ENCODE assay signal across 13 cellular contexts in the genomic region with DNA sequence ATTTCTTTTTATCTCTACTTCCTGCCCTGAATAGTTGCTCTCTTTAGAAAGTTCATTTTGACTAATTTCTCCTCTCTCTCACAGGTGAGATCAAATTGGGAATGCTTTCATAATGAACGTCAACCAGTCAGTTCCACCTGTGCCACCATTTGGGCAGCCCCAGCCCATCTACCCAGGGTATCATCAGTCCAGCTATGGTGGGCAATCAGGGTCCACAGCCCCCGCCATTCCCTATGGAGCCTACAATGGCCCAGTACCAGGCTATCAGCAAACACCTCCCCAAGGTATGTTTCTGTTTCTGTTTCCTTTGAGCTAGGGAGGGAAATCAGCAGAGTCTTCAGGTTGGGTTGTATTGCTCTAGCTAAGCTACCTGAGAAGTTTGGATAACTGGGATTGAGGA. TPM values are rescaled to one million over a fixed set of nuclear protein-coding genes. Genes with fewer than 3 reads are reported as not detected.
A peak's percentile ranks its signal among the peaks of the same experiment; 100 is the strongest.
DNase-seq lines count a peak whose midpoint lies in the region; ATAC-seq and TF ChIP-seq lines count a peak whose summit lies in the region.
"Had no signal": no experiment of that assay in that cellular context is flagged by ENCODE, and none has a peak within 500 bp of the region (broad histone marks: within the 10 kb centered on the region; RNA-seq: fewer than 3 reads in every experiment).

No MANE protein-coding gene starts in this region.

- H3K4me3 ChIP-seq in CD4-positive, CD25-positive, alpha-beta regulatory T cell (ENCODE audit: low read depth, low read length): peak overlapping the region; percentile 32
- no peak overlapping the region for H3K4me3 ChIP-seq in naive thymus-derived CD4-positive, alpha-beta T cell (ENCODE audit: low read length)
- H3K4me3 ChIP-seq: lower lobe of right lung had no signal

- ATAC-seq in CD4-positive, CD25-positive, alpha-beta regulatory T cell (ENCODE audit: low read depth in 2 of 2): no peak
- no peak for ATAC-seq in naive thymus-derived CD4-positive, alpha-beta T cell
- ATAC-seq in sciatic nerve (no peak), HG02798 (IDR thresholded peaks at IDR 0.05; ENCODE audit: poor library complexity, unreplicated experiment) (no peak)
- ATAC-seq: HCT116, lower lobe of right lung had no signal

- H3K4me1 ChIP-seq in CD4-positive, CD25-positive, alpha-beta regulatory T cell (ENCODE audit: control insufficient read depth, insufficient read depth, low read length, poor library complexity, severe bottlenecking): peaks cover 37% of the 10 kb centered on the region
- H3K4me1 ChIP-seq in naive thymus-derived CD4-positive, alpha-beta T cell (ENCODE audit: control insufficient read depth in 2 of 2, insufficient read depth in 2 of 2, low read length in 2 of 2): peaks cover 22 to 42% of the 10 kb centered on the region in 2 donors

- no peaks in the 10 kb centered on the region for H3K27me3 ChIP-seq in CD4-positive, CD25-positive, alpha-beta regulatory T cell (ENCODE audit: control insufficient read depth, insufficient read depth, low read length)
- H3K27me3 ChIP-seq in naive thymus-derived CD4-positive, alpha-beta T cell (ENCODE audit: control insufficient read depth in 2 of 2, insufficient read depth in 2 of 2, low read length in 2 of 2): no peaks in the 10 kb centered on the region

- peak overlapping the region in 2 of 3 donors; percentile 65 to 68 for H3K27ac Mint-ChIP-seq in CD4-positive, CD25-positive, alpha-beta regulatory T cell
- no peak overlapping the region for H3K27ac Mint-ChIP-seq in Calu3 (ENCODE audit: unreplicated experiment)
- peak overlapping the region; percentile 67 for H3K27ac Mint-ChIP-seq in activated T-helper 1 cell treated with anti-CD3 and anti-CD28 coated beads, Interleukin-12 subunit alpha, Interleukin-12 subunit beta, Interleukin-2, Interleukin-4 antibody, amounts not matched to agents 30 ng/mL and 10 ng/mL and 1 ng/mL, durations not matched to agents 14 hours and 24 hours and 36 hours
- H3K27ac Mint-ChIP-seq in naive thymus-derived CD4-positive, alpha-beta T cell: peak overlapping the region in 3 of 9 donors; percentile 48 to 70 (median 63)

- TF ChIP-seq CTCF in Calu3 (IDR thresholded peaks at IDR 0.05; ENCODE audit: unreplicated experiment): no peak

- peak overlapping the region; percentile 71 to 83 (median 74) for H3K4me3 Mint-ChIP-seq in CD4-positive, CD25-positive, alpha-beta regulatory T cell
- no peak overlapping the region for H3K4me3 Mint-ChIP-seq in Calu3 (ENCODE audit: low read depth, unreplicated experiment)
- H3K4me3 Mint-ChIP-seq in activated T-helper 1 cell treated with anti-CD3 and anti-CD28 coated beads, Interleukin-12 subunit alpha, Interleukin-12 subunit beta, Interleukin-2, Interleukin-4 antibody, amounts not matched to agents 30 ng/mL and 10 ng/mL and 1 ng/mL, durations not matched to agents 14 hours and 24 hours and 36 hours: peak overlapping the region; percentile 63
- peak overlapping the region; percentile 32 to 100 (median 66) for H3K4me3 Mint-ChIP-seq in naive thymus-derived CD4-positive, alpha-beta T cell

- POLR2A ChIA-PET in naive thymus-derived CD4-positive, alpha-beta T cell (lab: Charles Lee): interaction anchor here (0.6 to 2.1 kb wide), 6 partner anchors 9 to 1662 kb away, joined by 3 to 8 read pairs (median 4); a partner anchor contains a TSS

- H3K36me3 ChIP-seq in CD4-positive, CD25-positive, alpha-beta regulatory T cell (ENCODE audit: control insufficient read depth, insufficient read depth, low read length): peaks cover 30% of the 10 kb centered on the region
- H3K36me3 ChIP-seq in naive thymus-derived CD4-positive, alpha-beta T cell (ENCODE audit: control insufficient read depth in 2 of 3, insufficient read depth in 3 of 3, low read length in 3 of 3): peaks cover 3 to 40% (median 5%) of the 10 kb centered on the region in 3 experiments

- H3K4me1 Mint-ChIP-seq in CD4-positive, CD25-positive, alpha-beta regulatory T cell: peaks cover 12 to 62% (median 49%) of the 10 kb centered on the region in 4 donors
- peaks cover 20% of the 10 kb centered on the region for H3K4me1 Mint-ChIP-seq in Calu3 (ENCODE audit: low read depth, unreplicated experiment)
- H3K4me1 Mint-ChIP-seq in activated T-helper 1 cell treated with anti-CD3 and anti-CD28 coated beads, Interleukin-12 subunit alpha, Interleukin-12 subunit beta, Interleukin-2, Interleukin-4 antibody, amounts not matched to agents 30 ng/mL and 10 ng/mL and 1 ng/mL, durations not matched to agents 14 hours and 24 hours and 36 hours (ENCODE audit: low read depth): peaks cover 53% of the 10 kb centered on the region
- peaks cover 33 to 70% (median 60%) of the 10 kb centered on the region in 7 donors for H3K4me1 Mint-ChIP-seq in naive thymus-derived CD4-positive, alpha-beta T cell

- H3K36me3 Mint-ChIP-seq in CD4-positive, CD25-positive, alpha-beta regulatory T cell: peaks cover 21% of the 10 kb centered on the region
- H3K36me3 Mint-ChIP-seq in Calu3 (ENCODE audit: insufficient read depth, unreplicated experiment): peaks cover 92% of the 10 kb centered on the region
- H3K36me3 Mint-ChIP-seq in activated T-helper 1 cell treated with anti-CD3 and anti-CD28 coated beads, Interleukin-12 subunit alpha, Interleukin-12 subunit beta, Interleukin-2, Interleukin-4 antibody, amounts not matched to agents 30 ng/mL and 10 ng/mL and 1 ng/mL, durations not matched to agents 14 hours and 24 hours and 36 hours (ENCODE audit: low read depth): peaks cover 34% of the 10 kb centered on the region
- peaks cover 8 to 26% (median 22%) of the 10 kb centered on the region in 5 donors for H3K36me3 Mint-ChIP-seq in naive thymus-derived CD4-positive, alpha-beta T cell

- H3K27ac ChIP-seq in CD4-positive, CD25-positive, alpha-beta regulatory T cell (ENCODE audit: insufficient read depth, low read length, poor library complexity, severe bottlenecking): no peak overlapping the region
- no peak overlapping the region for H3K27ac ChIP-seq in naive thymus-derived CD4-positive, alpha-beta T cell (ENCODE audit: low read depth, low read length)
- H3K27ac ChIP-seq: lower lobe of right lung had no signal

- peaks cover 0 to 2% (median 0%) of the 10 kb centered on the region in 7 donors for H3K9me3 Mint-ChIP-seq in CD4-positive, CD25-positive, alpha-beta regulatory T cell
- no peaks in the 10 kb centered on the region for H3K9me3 Mint-ChIP-seq in Calu3 (ENCODE audit: low read depth, unreplicated experiment)
- H3K9me3 Mint-ChIP-seq in activated T-helper 1 cell treated with anti-CD3 and anti-CD28 coated beads, Interleukin-12 subunit alpha, Interleukin-12 subunit beta, Interleukin-2, Interleukin-4 antibody, amounts not matched to agents 30 ng/mL and 10 ng/mL and 1 ng/mL, durations not matched to agents 14 hours and 24 hours and 36 hours: no peaks in the 10 kb centered on the region
- H3K9me3 Mint-ChIP-seq in naive thymus-derived CD4-positive, alpha-beta T cell: no peaks in the 10 kb centered on the region

- TSS peak; percentile 1 for BruUV-seq in Calu3 (replicated peaks; lab: Mats Ljungman, UMichigan)

- CTCF ChIA-PET in Calu3 (lab: Charles Lee): interaction anchor here (0.6 to 0.7 kb wide), 2 partner anchors 26 to 86 kb away, joined by 4 to 6 read pairs; no protein-coding TSS in a partner anchor
- CTCF ChIA-PET in naive thymus-derived CD4-positive, alpha-beta T cell (lab: Charles Lee): no interaction called here

- DNase-seq in CD4-positive, CD25-positive, alpha-beta regulatory T cell: no peak
- no peak for DNase-seq in Calu3
- DNase-seq in activated T-helper 1 cell treated with anti-CD3 and anti-CD28 coated beads, Interleukin-12 subunit alpha, Interleukin-12 subunit beta, Interleukin-2, Interleukin-4 antibody, amounts not matched to agents 30 ng/mL and 10 ng/mL and 1 ng/mL, durations not matched to agents 14 hours and 24 hours and 36 hours (ENCODE audit: low spot score): no peak
- DNase-seq in naive thymus-derived CD4-positive, alpha-beta T cell: no peak
- no peak for DNase-seq in sciatic nerve (ENCODE audit: low spot score)
- no peak for DNase-seq in effector CD8-positive, alpha-beta T cell (lab: John Stamatoyannopoulos, UW)
- DNase-seq: activated CD4-positive, alpha-beta T cell treated with anti-CD3 and anti-CD28 coated beads, Interleukin-2, amount 50 U/mL, for 48 hours; caudate nucleus; lower lobe of right lung; NCI-H1694; NCI-H345 had no signal

- H3K27me3 Mint-ChIP-seq in CD4-positive, CD25-positive, alpha-beta regulatory T cell: no peaks in the 10 kb centered on the region
- no peaks in the 10 kb centered on the region for H3K27me3 Mint-ChIP-seq in Calu3 (ENCODE audit: unreplicated experiment)
- H3K27me3 Mint-ChIP-seq in activated T-helper 1 cell treated with anti-CD3 and anti-CD28 coated beads, Interleukin-12 subunit alpha, Interleukin-12 subunit beta, Interleukin-2, Interleukin-4 antibody, amounts not matched to agents 30 ng/mL and 10 ng/mL and 1 ng/mL, durations not matched to agents 14 hours and 24 hours and 36 hours (ENCODE audit: insufficient read depth): no peaks in the 10 kb centered on the region
- H3K27me3 Mint-ChIP-seq in naive thymus-derived CD4-positive, alpha-beta T cell: no peaks in the 10 kb centered on the region

- H3K9me3 ChIP-seq in CD4-positive, CD25-positive, alpha-beta regulatory T cell (ENCODE audit: control insufficient read depth in 2 of 2, low read length in 2 of 2): no peaks in the 10 kb centered on the region
- no peaks in the 10 kb centered on the region for H3K9me3 ChIP-seq in naive thymus-derived CD4-positive, alpha-beta T cell (ENCODE audit: control insufficient read depth in 2 of 3, low read length in 3 of 3)
- H3K9me3 ChIP-seq: lower lobe of right lung had no signal

- intact Hi-C loops in Calu3 (cut with micrococcal nuclease; ENCODE audit: unreplicated experiment) (no loop called here), sciatic nerve (cut with DNase I) (no loop called here)
- intact Hi-C loops in activated T-helper 1 cell treated with anti-CD3 and anti-CD28 coated beads, Interleukin-12 subunit alpha, Interleukin-12 subunit beta, Interleukin-2, Interleukin-4 antibody, amounts not matched to agents 30 ng/mL and 10 ng/mL and 1 ng/mL, durations not matched to agents 14 hours and 24 hours and 36 hours (cut with micrococcal nuclease): loop anchor here (10.0 kb wide), 2 partner anchors 128 to 1392 kb away; partner anchors contain the start of genes CAMK2G and DNAJB12
- intact Hi-C loops in naive thymus-derived CD4-positive, alpha-beta T cell (cut with micrococcal nuclease): loop anchor here in 1 of 2 donors (10.0 kb wide), 1 partner anchor 1468 kb away; the partner anchor contains the start of gene VDAC2

RNA-seq across cellular contexts. Expression of gene SEC24C, which starts 2.5 kb away (rescaled TPM):
- 78.2 TPM for total RNA-seq in CD4-positive, CD25-positive, alpha-beta regulatory T cell
- 10 to 100 TPM; 30.2 to 39.3 (median 36.9) TPM for polyA plus RNA-seq in CD4-positive, CD25-positive, alpha-beta regulatory T cell
- total RNA-seq in Calu3 (2022) (91.7 and 98.4 TPM in 2 replicates), sciatic nerve (53.6 TPM)
- total RNA-seq in activated T-helper 1 cell treated with anti-CD3 and anti-CD28 coated beads, Interleukin-12 subunit alpha, Interleukin-12 subunit beta, Interleukin-2, Interleukin-4 antibody, amounts not matched to agents 30 ng/mL and 10 ng/mL and 1 ng/mL, durations not matched to agents 14 hours and 24 hours and 36 hours: 112 and 114 TPM in 2 replicates
- 100 to 1,000 TPM in 2 of 5 experiments, 10 to 100 TPM in 3; 68.7 to 122 (median 95.4) TPM for total RNA-seq in naive thymus-derived CD4-positive, alpha-beta T cell
- polyA plus RNA-seq in naive thymus-derived CD4-positive, alpha-beta T cell: 10 to 100 TPM; 23.3 to 41.4 TPM

RNA-seq across cellular contexts. Expression of gene CHCHD1, which starts 35.1 kb away (rescaled TPM):
- 6.3 TPM for total RNA-seq in CD4-positive, CD25-positive, alpha-beta regulatory T cell
- 10 to 100 TPM; 63.6 to 79.3 (median 70.0) TPM for polyA plus RNA-seq in CD4-positive, CD25-positive, alpha-beta regulatory T cell
- 39.2 and 44.1 TPM in 2 replicates for total RNA-seq in Calu3 (2022)
- 30.9 and 33.5 TPM in 2 replicates for total RNA-seq in activated T-helper 1 cell treated with anti-CD3 and anti-CD28 coated beads, Interleukin-12 subunit alpha, Interleukin-12 subunit beta, Interleukin-2, Interleukin-4 antibody, amounts not matched to agents 30 ng/mL and 10 ng/mL and 1 ng/mL, durations not matched to agents 14 hours and 24 hours and 36 hours
- total RNA-seq in naive thymus-derived CD4-positive, alpha-beta T cell: 10 to 100 TPM in 3 of 5 experiments, 1 to 10 TPM in 2; 5.6 to 31.4 (median 14.9) TPM
- 10 to 100 TPM; 40.5 to 49.6 TPM for polyA plus RNA-seq in naive thymus-derived CD4-positive, alpha-beta T cell
- 13.2 TPM for total RNA-seq in sciatic nerve

RNA-seq across cellular contexts. Expression of gene ZSWIM8, which starts 38.7 kb away (rescaled TPM):
- 95.5 TPM for total RNA-seq in CD4-positive, CD25-positive, alpha-beta regulatory T cell
- polyA plus RNA-seq in CD4-positive, CD25-positive, alpha-beta regulatory T cell: 10 to 100 TPM in 3 of 4 donors, 1 to 10 TPM in 1; 6.0 to 14.9 (median 11.8) TPM
- total RNA-seq in Calu3 (2022): 59.9 and 69.9 TPM in 2 replicates
- 54.2 and 56.3 TPM in 2 replicates for total RNA-seq in activated T-helper 1 cell treated with anti-CD3 and anti-CD28 coated beads, Interleukin-12 subunit alpha, Interleukin-12 subunit beta, Interleukin-2, Interleukin-4 antibody, amounts not matched to agents 30 ng/mL and 10 ng/mL and 1 ng/mL, durations not matched to agents 14 hours and 24 hours and 36 hours
- 100 to 1,000 TPM in 1 of 5 experiments, 10 to 100 TPM in 4; 70.9 to 102 (median 83.2) TPM for total RNA-seq in naive thymus-derived CD4-positive, alpha-beta T cell
- polyA plus RNA-seq in naive thymus-derived CD4-positive, alpha-beta T cell: 10 to 100 TPM in 1 of 2 donors, 1 to 10 TPM in 1; 9.9 to 27.9 TPM
- total RNA-seq in sciatic nerve: 99.1 TPM

RNA-seq across cellular contexts. Expression of gene AGAP5, which starts 48.8 kb away (rescaled TPM):
- 9.8 TPM for total RNA-seq in CD4-positive, CD25-positive, alpha-beta regulatory T cell
- polyA plus RNA-seq in CD4-positive, CD25-positive, alpha-beta regulatory T cell: under 1 TPM in 2 of 4 donors, not detected in 2; 0.07 to 0.18 TPM
- total RNA-seq in Calu3 (2022): 12.1 and 13.4 TPM in 2 replicates
- 10.2 and 11.0 TPM in 2 replicates for total RNA-seq in activated T-helper 1 cell treated with anti-CD3 and anti-CD28 coated beads, Interleukin-12 subunit alpha, Interleukin-12 subunit beta, Interleukin-2, Interleukin-4 antibody, amounts not matched to agents 30 ng/mL and 10 ng/mL and 1 ng/mL, durations not matched to agents 14 hours and 24 hours and 36 hours
- total RNA-seq in naive thymus-derived CD4-positive, alpha-beta T cell: 10 to 100 TPM in 3 of 5 experiments, 1 to 10 TPM in 2; 7.8 to 16.6 (median 10.5) TPM
- not detected for polyA plus RNA-seq in naive thymus-derived CD4-positive, alpha-beta T cell
- 14.4 TPM for total RNA-seq in sciatic nerve
